In genomic region chr5:149406203-149406978, GRCh38 we compare ENCODE assay signal across 10 cellular contexts. TPM values are rescaled to one million over a fixed set of nuclear protein-coding genes. Genes with fewer than 3 reads are reported as not detected.
DNase-seq lines count a peak whose midpoint lies in the region; ATAC-seq, FAIRE-seq and TF ChIP-seq lines count a peak whose summit lies in the region.
"Had no signal": no experiment of that assay in that cellular context is flagged by ENCODE, and none has a peak within 500 bp of the region (broad histone marks: within the 10 kb centered on the region; RNA-seq: fewer than 3 reads in every experiment).

No MANE protein-coding gene starts in this region.

- H3K4me3 ChIP-seq in dorsolateral prefrontal cortex (peak overlapping the region in 45 of 59 donors; percentile 5 to 60 (median 42)), HepG2 (replicated peaks in 1 of 3; ENCODE audit: insufficient read depth in 1 of 3, low read depth in 2 of 3, low read length in 3 of 3) (no peak overlapping the region), subcutaneous abdominal adipose tissue (ENCODE audit: low read depth in 1 of 5, low read length in 5 of 5) (peak overlapping the region; percentile 65 to 100 (median 87))

- peak; percentile 77 for DNase-seq in HFFc6
- peak in 1 of 10 donors; percentile 7 for DNase-seq in dorsolateral prefrontal cortex
- DNase-seq in HepG2 (ENCODE audit: low spot score), result no peak
- DNase-seq in DMS 273 (lab: John Stamatoyannopoulos, UW; ENCODE audit: unreplicated experiment), result no peak
- DNase-seq in NCI-H345 (lab: John Stamatoyannopoulos, UW), result no peak
- no peak for DNase-seq in activated naive CD8-positive, alpha-beta T cell treated with anti-CD3 and anti-CD28 coated beads for 36 hours
- DNase-seq: stimulated activated CD4-positive, alpha-beta T cell treated with anti-CD3 and anti-CD28 coated beads, Interleukin-2, amount 100 ng/mL, for 24 hours had no signal

- peak overlapping the region; percentile 96 for H3K4me3 Mint-ChIP-seq in HFFc6
- H3K4me3 Mint-ChIP-seq in activated naive CD8-positive, alpha-beta T cell treated with anti-CD3 and anti-CD28 coated beads for 36 hours, result no peak overlapping the region

- CTCF ChIA-PET in HepG2 (lab: Yijun Ruan, JAX; ENCODE audit: low intra/inter-chr PET ratio, low total read pairs), result no interaction called here

- no TSS peak for BruUV-seq in HepG2 (replicated peaks; lab: Mats Ljungman, UMichigan)

- peaks cover 34% of the 10 kb centered on the region for H3K36me3 Mint-ChIP-seq in HFFc6 (ENCODE audit: low read depth)
- H3K36me3 Mint-ChIP-seq in activated naive CD8-positive, alpha-beta T cell treated with anti-CD3 and anti-CD28 coated beads for 36 hours, result no peaks in the 10 kb centered on the region

- in situ Hi-C loops in HepG2 (cut with HindIII; ENCODE audit: extremely low pct_ligation_motif_present, low pct_unique_long_range_greater_than_20kb), result no loop called here

- no peaks in the 10 kb centered on the region for H3K79me2 ChIP-seq in HepG2 (ENCODE audit: insufficient read depth, low read length)

- no peak overlapping the region; the same call in 1 of the 2 replicates for H3K4me2 ChIP-seq in HepG2 (ENCODE audit: low read depth, low read length)

- no peaks in the 10 kb centered on the region for H4K20me1 ChIP-seq in HepG2 (ENCODE audit: insufficient read depth, low read length)

- no peaks in the 10 kb centered on the region for H3K9me3 ChIP-seq in HepG2 (ENCODE audit: low read length)
- H3K9me3 ChIP-seq in subcutaneous abdominal adipose tissue (ENCODE audit: control insufficient read depth in 5 of 5, low read length in 5 of 5), result no peaks in the 10 kb centered on the region

- 40% methylated on average over 5 of the region's 9 CpGs for WGBS in HepG2 (ENCODE audit: low lambda C conversion rate)

- H3K9me3 Mint-ChIP-seq in HFFc6, result no peaks in the 10 kb centered on the region
- no peaks in the 10 kb centered on the region for H3K9me3 Mint-ChIP-seq in activated naive CD8-positive, alpha-beta T cell treated with anti-CD3 and anti-CD28 coated beads for 36 hours

- no peak for ATAC-seq in HepG2
- ATAC-seq in HG03571 (IDR thresholded peaks at IDR 0.05; ENCODE audit: unreplicated experiment), result no peak

- H3K9ac ChIP-seq in HepG2 (ENCODE audit: insufficient read depth, low read depth, low read length) (no peak overlapping the region), subcutaneous abdominal adipose tissue (ENCODE audit: low read length in 5 of 5) (peak overlapping the region; percentile 63 to 96 (median 75))

- H3K4me1 ChIP-seq in HepG2 (ENCODE audit: insufficient read depth, low read length) (peaks cover 78% of the 10 kb centered on the region), subcutaneous abdominal adipose tissue (ENCODE audit: control insufficient read depth in 5 of 5, insufficient read depth in 5 of 5, low read length in 5 of 5) (peaks cover 6 to 62% (median 59%) of the 10 kb centered on the region in 5 donors)

- no peak for TF ChIP-seq RAD21 in HepG2 (CRISPR knock-in tag; IDR thresholded peaks at IDR 0.05)

- H2AFZ ChIP-seq in HepG2 (ENCODE audit: low read length), result no peak overlapping the region

- H3K27me3 ChIP-seq in dorsolateral prefrontal cortex (peaks cover 0 to 4% (median 0%) of the 10 kb centered on the region in 45 donors), HepG2 (ENCODE audit: control insufficient read depth in 1 of 2, insufficient read depth in 2 of 2, low read length in 2 of 2) (peaks cover 0 to 22% of the 10 kb centered on the region in 2 experiments; a peak in 2 of 5 replicates), subcutaneous abdominal adipose tissue (ENCODE audit: control insufficient read depth in 5 of 5, insufficient read depth in 4 of 5, low read length in 5 of 5) (peaks cover 0 to 3% (median 0%) of the 10 kb centered on the region in 5 donors)

- H3K27me3 Mint-ChIP-seq in HFFc6 (ENCODE audit: insufficient read depth), result no peaks in the 10 kb centered on the region; the same call in 1 of the 2 replicates
- no peaks in the 10 kb centered on the region for H3K27me3 Mint-ChIP-seq in activated naive CD8-positive, alpha-beta T cell treated with anti-CD3 and anti-CD28 coated beads for 36 hours

- no peak for TF ChIP-seq POLR2A in HepG2 (IDR thresholded peaks at IDR 0.05; ENCODE audit: insufficient read depth in 1 of 2, low read depth in 2 of 2, low read length in 2 of 2)

- H3K4me1 Mint-ChIP-seq in HFFc6 (ENCODE audit: low read depth), result peaks cover 72% of the 10 kb centered on the region
- no peaks in the 10 kb centered on the region for H3K4me1 Mint-ChIP-seq in activated naive CD8-positive, alpha-beta T cell treated with anti-CD3 and anti-CD28 coated beads for 36 hours

- POLR2A ChIA-PET in HepG2 (lab: Yijun Ruan, JAX), result no interaction called here

- TF ChIP-seq EP300 in HepG2 (IDR thresholded peaks at IDR 0.05; ENCODE audit: low read depth in 2 of 2, low read length in 2 of 2) (no peak), HepG2 (CRISPR knock-in tag; IDR thresholded peaks at IDR 0.05; ENCODE audit: borderline replicate concordance) (no peak)

- no peak for FAIRE-seq in HepG2 (lab: Jason Lieb, UNC)

- H3K36me3 ChIP-seq in HepG2 (replicated peaks in 1 of 2; ENCODE audit: control insufficient read depth in 1 of 2, insufficient read depth in 2 of 2, low read length in 2 of 2) (no peaks in the 10 kb centered on the region), subcutaneous abdominal adipose tissue (ENCODE audit: control insufficient read depth in 5 of 5, insufficient read depth in 5 of 5, low read length in 5 of 5) (peaks cover 0 to 9% (median 3%) of the 10 kb centered on the region in 5 donors)

- H3K27ac ChIP-seq in dorsolateral prefrontal cortex (peak overlapping the region in 35 of 59 donors; percentile 5 to 80 (median 49)), HepG2 (ENCODE audit: extremely low read length, insufficient read depth, low read length) (no peak overlapping the region), subcutaneous abdominal adipose tissue (ENCODE audit: low read depth, low read length) (peak overlapping the region; percentile 97)

- intact Hi-C loops in dorsolateral prefrontal cortex (cut with DNase I) (no loop called here), HepG2 (cut with micrococcal nuclease; ENCODE audit: unreplicated experiment) (no loop called here)

- H3K27ac Mint-ChIP-seq in HFFc6, result peak overlapping the region; percentile 97
- H3K27ac Mint-ChIP-seq in activated naive CD8-positive, alpha-beta T cell treated with anti-CD3 and anti-CD28 coated beads for 36 hours, result no peak overlapping the region

- TF ChIP-seq CTCF in HFFc6 (IDR thresholded peaks at IDR 0.05) (no peak; the same call in 1 of the 2 replicates), dorsolateral prefrontal cortex (IDR thresholded peaks at IDR 0.05 in 54 of 56, conservative IDR thresholded peaks at IDR 0.05 in 2 of 56; ENCODE audit: low read depth in 1 of 56, partially characterized antibody in 56 of 56) (no peak), HepG2 (CRISPR knock-in tag; IDR thresholded peaks at IDR 0.05) (no peak)

RNA-seq across cellular contexts. Expression of gene IL17B, which starts 27.3 kb away (rescaled TPM):
- under 1 TPM; 0.50 to 0.85 (median 0.76) TPM for total RNA-seq in HFFc6 (2021; fragmentation: NEBNext Ultra II Directional; extraction: Animal tissue kit (Norgen Biotek cat#: 25700))
- total RNA-seq in dorsolateral prefrontal cortex (1 to 10 TPM in 1 of 120 experiments, under 1 TPM in 1, not detected in 118; 0.68 to 1.3 TPM), HepG2 (2016; rRNA removed; fragmentation: Illumina TruSeq; extraction: Trizol) (0.29 and 0.32 TPM in 2 replicates)
- total RNA-seq in HepG2 (2016; cell fraction: cytosol; rRNA removed; fragmentation: Illumina TruSeq; extraction: Trizol; ENCODE audit: low read depth), result 0.71 and 1.4 TPM in 2 replicates
- 0.48 and 0.80 TPM in 2 replicates for total RNA-seq in HepG2 (2016; cell fraction: insoluble cytoplasmic fraction; rRNA removed; fragmentation: Illumina TruSeq; extraction: Trizol)
- total RNA-seq in HepG2 (2016; cell fraction: membrane; rRNA removed; fragmentation: Illumina TruSeq; extraction: Trizol), result 0.37 and 0.55 TPM in 2 replicates
- not detected in 2 replicates for total RNA-seq in HepG2 (2016; cell fraction: nucleus; rRNA removed; fragmentation: Illumina TruSeq; extraction: Trizol)
- 2.6 and 5.0 TPM in 2 replicates for polyA plus RNA-seq in HepG2 (2011; rRNA removed)
- polyA plus RNA-seq in HepG2 (2011; cell fraction: cytosol; rRNA removed), result 3.4 and 4.2 TPM in 2 replicates
- 1.4 and 3.5 TPM in 2 replicates for polyA plus RNA-seq in HepG2 (2011; cell fraction: nucleus; rRNA removed)
- 2.6 and 3.0 TPM in 2 replicates for polyA plus RNA-seq in HepG2 (2012)
- 0.71 and 0.88 TPM in 2 replicates for polyA plus RNA-seq in HepG2 (2016; cell fraction: cytosol; fragmentation: Illumina TruSeq; extraction: Trizol; ENCODE audit: low read depth)
- polyA plus RNA-seq in HepG2 (2016; cell fraction: insoluble cytoplasmic fraction; fragmentation: Illumina TruSeq; extraction: Trizol; ENCODE audit: low read depth), result 0.54 and 0.76 TPM in 2 replicates
- polyA plus RNA-seq in HepG2 (2016; cell fraction: membrane; fragmentation: Illumina TruSeq; extraction: Trizol; ENCODE audit: low read depth), result 0.31 and 0.54 TPM in 2 replicates
- 1.0 TPM in 1 of 2 replicates, not detected in the other for polyA plus RNA-seq in HepG2 (2016; cell fraction: nucleus; fragmentation: Illumina TruSeq; extraction: Trizol; ENCODE audit: insufficient read depth, low read depth)
- 2.3 TPM in 1 of 2 replicates, not detected in the other for polyA minus RNA-seq in HepG2 (2011; rRNA and poly(A)+ RNA removed; ENCODE audit: low replicate concordance)
- polyA minus RNA-seq in HepG2 (2011; cell fraction: cytosol; rRNA and poly(A)+ RNA removed), result not detected in 2 replicates
- not detected in 2 replicates for polyA minus RNA-seq in HepG2 (2011; cell fraction: nucleus; rRNA and poly(A)+ RNA removed)
- total RNA-seq in activated naive CD8-positive, alpha-beta T cell treated with anti-CD3 and anti-CD28 coated beads for 36 hours, result not detected
- total RNA-seq: glomerular endothelial cell had no signal

RNA-seq across cellular contexts. Expression of gene PCYOX1L, which starts 48.5 kb away (rescaled TPM):
- total RNA-seq in HFFc6 (2021; fragmentation: NEBNext Ultra II Directional; extraction: Animal tissue kit (Norgen Biotek cat#: 25700)), result 10 to 100 TPM in 5 of 6 experiments, 1 to 10 TPM in 1; 9.8 to 13.5 (median 11.0) TPM
- total RNA-seq in dorsolateral prefrontal cortex, result 10 to 100 TPM in 116 of 120 experiments, 1 to 10 TPM in 4; 7.2 to 29.4 (median 19.2) TPM
- total RNA-seq in HepG2 (2016; rRNA removed; fragmentation: Illumina TruSeq; extraction: Trizol), result 0.24 and 1.00 TPM in 2 replicates
- 0.10 and 0.26 TPM in 2 replicates for total RNA-seq in HepG2 (2016; cell fraction: cytosol; rRNA removed; fragmentation: Illumina TruSeq; extraction: Trizol; ENCODE audit: low read depth)
- 0.27 and 0.78 TPM in 2 replicates for total RNA-seq in HepG2 (2016; cell fraction: insoluble cytoplasmic fraction; rRNA removed; fragmentation: Illumina TruSeq; extraction: Trizol)
- 0.24 and 0.56 TPM in 2 replicates for total RNA-seq in HepG2 (2016; cell fraction: membrane; rRNA removed; fragmentation: Illumina TruSeq; extraction: Trizol)
- 1.0 and 1.1 TPM in 2 replicates for total RNA-seq in HepG2 (2016; cell fraction: nucleus; rRNA removed; fragmentation: Illumina TruSeq; extraction: Trizol)
- polyA plus RNA-seq in HepG2 (2011; rRNA removed), result 3.7 and 5.6 TPM in 2 replicates
- polyA plus RNA-seq in HepG2 (2011; cell fraction: cytosol; rRNA removed), result 3.7 and 4.7 TPM in 2 replicates
- polyA plus RNA-seq in HepG2 (2011; cell fraction: nucleus; rRNA removed), result 5.2 TPM in 2 replicates
- polyA plus RNA-seq in HepG2 (2012), result 3.3 and 4.0 TPM in 2 replicates
- 0.16 TPM in 1 of 2 replicates, not detected in the other for polyA plus RNA-seq in HepG2 (2016; cell fraction: cytosol; fragmentation: Illumina TruSeq; extraction: Trizol; ENCODE audit: low read depth)
- polyA plus RNA-seq in HepG2 (2016; cell fraction: insoluble cytoplasmic fraction; fragmentation: Illumina TruSeq; extraction: Trizol; ENCODE audit: low read depth), result 0.26 and 0.53 TPM in 2 replicates
- polyA plus RNA-seq in HepG2 (2016; cell fraction: membrane; fragmentation: Illumina TruSeq; extraction: Trizol; ENCODE audit: low read depth), result 0.11 and 0.14 TPM in 2 replicates
- polyA plus RNA-seq in HepG2 (2016; cell fraction: nucleus; fragmentation: Illumina TruSeq; extraction: Trizol; ENCODE audit: insufficient read depth, low read depth), result 2.1 and 2.8 TPM in 2 replicates
- 4.6 and 4.7 TPM in 2 replicates for polyA minus RNA-seq in HepG2 (2011; rRNA and poly(A)+ RNA removed; ENCODE audit: low replicate concordance)
- polyA minus RNA-seq in HepG2 (2011; cell fraction: cytosol; rRNA and poly(A)+ RNA removed), result 1.8 and 2.4 TPM in 2 replicates
- 2.3 and 4.6 TPM in 2 replicates for polyA minus RNA-seq in HepG2 (2011; cell fraction: nucleus; rRNA and poly(A)+ RNA removed)
- total RNA-seq in activated naive CD8-positive, alpha-beta T cell treated with anti-CD3 and anti-CD28 coated beads for 36 hours, result 10 to 100 TPM; 17.2 to 18.2 TPM

Comparison
In these comparisons a context has a peak if more than half of its experiments do, and no peak if none do; other contexts are left out.
1. H3K4me3 ChIP-seq: peak in dorsolateral prefrontal cortex (45 of 59) and subcutaneous abdominal adipose tissue (5 of 5); none in HepG2 (0 of 3).